In the genomic region with DNA sequence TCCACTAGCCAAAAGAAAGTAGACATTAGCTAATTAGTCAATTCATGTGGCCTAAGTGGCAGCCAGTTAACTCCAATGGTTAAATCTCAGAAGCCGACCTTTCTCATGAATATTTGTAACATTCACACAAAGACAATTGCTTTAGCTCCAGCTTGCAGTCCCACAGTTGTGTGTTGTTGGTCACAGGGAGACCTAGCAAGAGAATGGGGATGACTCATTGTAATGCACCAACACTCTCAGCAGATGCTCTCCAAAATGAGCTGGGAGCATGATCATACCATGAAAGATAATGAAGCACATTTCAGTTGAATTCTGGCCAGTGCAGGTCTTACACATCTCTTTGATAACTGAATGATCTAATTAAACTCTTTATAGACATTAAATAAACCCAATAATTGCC, we compare ENCODE assay signal across 14 cellular contexts.
DNase-seq lines count a peak whose midpoint lies in the region; ATAC-seq and TF ChIP-seq lines count a peak whose summit lies in the region.
"Had no signal": no experiment of that assay in that cellular context is flagged by ENCODE, and none has a peak within 500 bp of the region (broad histone marks: within the 10 kb centered on the region; RNA-seq: fewer than 3 reads in every experiment).

No MANE protein-coding gene starts in this region.

- intact Hi-C loops in left ventricle myocardium inferior (cut with micrococcal nuclease), result no loop called here

- H3K27me3 ChIP-seq in H7 (ENCODE audit: control insufficient read depth, insufficient read depth, low read length), result no peaks in the 10 kb centered on the region
- no peaks in the 10 kb centered on the region for H3K27me3 ChIP-seq in SJSA1 (replicated peaks)
- H3K27me3 ChIP-seq in left ventricle myocardium inferior (ENCODE audit: low read depth), result no peaks in the 10 kb centered on the region
- H3K27me3 ChIP-seq: right lobe of liver had no signal

- H3K4me3 ChIP-seq in H7 (ENCODE audit: insufficient read depth, low read depth, low read length), result no peak overlapping the region
- no peak overlapping the region for H3K4me3 ChIP-seq in SJSA1
- H3K4me3 ChIP-seq in fibroblast of mammary gland (ENCODE audit: control insufficient read depth, low read depth, low read length), result no peak overlapping the region
- no peak overlapping the region for H3K4me3 ChIP-seq in left ventricle myocardium inferior
- H3K4me3 ChIP-seq: right lobe of liver had no signal

- DNase-seq in AG08396 (ENCODE audit: low spot score), result peak; percentile 15
- peak; percentile 10 for DNase-seq in H7
- peak; percentile 39 to 48 for DNase-seq in SJSA1 (ENCODE audit: low read depth in 1 of 2, low spot score in 2 of 2)
- DNase-seq in fibroblast of mammary gland (ENCODE audit: low read depth), result peak; percentile 82
- no peak for DNase-seq in activated effector memory CD4-positive, alpha-beta T cell treated with anti-CD3 and anti-CD28 coated beads, Interleukin-2, amount 50 U/mL, for 16 hours
- DNase-seq in left ventricle myocardium inferior, result no peak
- DNase-seq in D341Med (ENCODE audit: low spot score), result no peak
- DNase-seq: activated naive CD4-positive, alpha-beta T cell; foreskin melanocyte; NCI-H1436; right lobe of liver; stimulated activated CD4-positive, alpha-beta T cell treated with anti-CD3 and anti-CD28 coated beads, Interleukin-2, amount 100 ng/mL, for 48 hours had no signal

- H3K36me3 ChIP-seq in H7 (replicated peaks; ENCODE audit: control insufficient read depth, insufficient read depth, low read length) (no peaks in the 10 kb centered on the region), SJSA1 (no peaks in the 10 kb centered on the region), left ventricle myocardium inferior (no peaks in the 10 kb centered on the region)
- H3K36me3 ChIP-seq: right lobe of liver had no signal

- peaks cover 30% of the 10 kb centered on the region for H3K4me1 ChIP-seq in SJSA1 (replicated peaks)
- no peaks in the 10 kb centered on the region for H3K4me1 ChIP-seq in left ventricle myocardium inferior

- H3K9me3 ChIP-seq in SJSA1 (replicated peaks) (no peaks in the 10 kb centered on the region), left ventricle myocardium inferior (replicated peaks) (no peaks in the 10 kb centered on the region)
- H3K9me3 ChIP-seq: right lobe of liver had no signal

- H3K27ac ChIP-seq in SJSA1, result no peak overlapping the region
- H3K27ac ChIP-seq in left ventricle myocardium inferior (replicated peaks), result no peak overlapping the region
- H3K27ac ChIP-seq: right lobe of liver, VCaP had no signal

- no peak for ATAC-seq in HG02588 (IDR thresholded peaks at IDR 0.05; ENCODE audit: unreplicated experiment)
- ATAC-seq: right lobe of liver had no signal

- no peak for TF ChIP-seq CTCF in fibroblast of mammary gland (conservative IDR thresholded peaks at IDR 0.05; ENCODE audit: control insufficient read depth, insufficient read depth, low read depth, low read length)
- TF ChIP-seq CTCF in left ventricle myocardium inferior (IDR thresholded peaks at IDR 0.05; ENCODE audit: borderline replicate concordance), result no peak

Comparison
In these comparisons a context has a peak if more than half of its experiments do, and no peak if none do; other contexts are left out.
1. DNase-seq: peak in AG08396 (single experiment), H7 (single experiment), SJSA1 (2 of 2) and fibroblast of mammary gland (single experiment); none in activated effector memory CD4-positive, alpha-beta T cell treated with anti-CD3 and anti-CD28 coated beads, Interleukin-2, amount 50 U/mL, for 16 hours (single experiment), left ventricle myocardium inferior (single experiment) and D341Med (single experiment).